Comparison of ENCODE assay signal across 17 cellular contexts in genomic region chr1:193310569-193310968, GRCh38.
DNase-seq lines count a peak whose midpoint lies in the region; ATAC-seq lines count a peak whose summit lies in the region.
"Had no signal": no experiment of that assay in that cellular context is flagged by ENCODE, and none has a peak within 500 bp of the region (broad histone marks: within the 10 kb centered on the region; RNA-seq: fewer than 3 reads in every experiment).

No MANE protein-coding gene starts in this region.

- no peaks in the 10 kb centered on the region for H3K27me3 ChIP-seq in CD8-positive, alpha-beta memory T cell (ENCODE audit: insufficient read depth, low read length, poor library complexity, severe bottlenecking)
- H3K27me3 ChIP-seq: spleen had no signal

- intact Hi-C loops in posterior cingulate gyrus (cut with DNase I): no loop called here

- H3K9me3 ChIP-seq in CD8-positive, alpha-beta memory T cell (ENCODE audit: low read length): no peaks in the 10 kb centered on the region
- H3K9me3 ChIP-seq: spleen had no signal

- H3K4me3 ChIP-seq in CD8-positive, alpha-beta memory T cell (ENCODE audit: low read length): no peak overlapping the region
- H3K4me3 ChIP-seq: spleen had no signal

- ATAC-seq in HG03097 (IDR thresholded peaks at IDR 0.05; ENCODE audit: low FRiP score, unreplicated experiment) (no peak), HG03432 (IDR thresholded peaks at IDR 0.05; ENCODE audit: unreplicated experiment) (no peak)
- ATAC-seq: activated naive CD8-positive, alpha-beta T cell treated with anti-CD3 and anti-CD28 coated beads, Interleukin-2, amount 50 U/mL, for 24 hours; stimulated activated naive CD8-positive, alpha-beta T cell treated with anti-CD3 and anti-CD28 coated beads, Interleukin-15, Interleukin-2, amounts not matched to agents 100 U/mL and 50 U/mL, for 24 hours had no signal

- H3K4me1 Mint-ChIP-seq in CD8-positive, alpha-beta memory T cell: peaks cover 15 to 23% (median 20%) of the 10 kb centered on the region in 3 donors

- peaks cover 10% of the 10 kb centered on the region for H3K4me1 ChIP-seq in CD8-positive, alpha-beta memory T cell (ENCODE audit: insufficient read depth, low read length)

- no peak overlapping the region for H3K27ac ChIP-seq in CD8-positive, alpha-beta memory T cell (ENCODE audit: low read depth, low read length)
- H3K27ac ChIP-seq: spleen had no signal

- peaks cover 0 to 6% (median 0%) of the 10 kb centered on the region in 3 donors for H3K36me3 Mint-ChIP-seq in CD8-positive, alpha-beta memory T cell

- H3K27me3 Mint-ChIP-seq in CD8-positive, alpha-beta memory T cell: no peaks in the 10 kb centered on the region
- H3K27me3 Mint-ChIP-seq: activated naive CD8-positive, alpha-beta T cell treated with anti-CD3 and anti-CD28 coated beads, Interleukin-2, amount 50 U/mL, for 24 hours; effector memory CD8-positive, alpha-beta T cell had no signal

- peak overlapping the region in 4 of 8 donors; percentile 0 to 29 (median 0) for H3K27ac Mint-ChIP-seq in CD8-positive, alpha-beta memory T cell
- H3K27ac Mint-ChIP-seq: activated naive CD8-positive, alpha-beta T cell treated with anti-CD3 and anti-CD28 coated beads, Interleukin-2, amount 50 U/mL, for 24 hours had no signal

- POLR2A ChIA-PET in CD8-positive, alpha-beta memory T cell (lab: Charles Lee): interaction anchor here (0.6 to 0.7 kb wide), 3 partner anchors 84 to 985 kb away, joined by 3 to 5 read pairs (median 4); no protein-coding TSS in a partner anchor

- peak overlapping the region in 6 of 7 donors; percentile 3 to 63 (median 14) for H3K4me3 Mint-ChIP-seq in CD8-positive, alpha-beta memory T cell
- H3K4me3 Mint-ChIP-seq: activated naive CD8-positive, alpha-beta T cell treated with anti-CD3 and anti-CD28 coated beads, Interleukin-2, amount 50 U/mL, for 24 hours had no signal

- CTCF ChIA-PET in CD8-positive, alpha-beta memory T cell (lab: Charles Lee): interaction anchor here (1.3 kb wide), 1 partner anchor 11 kb away, joined by 7 read pairs; no protein-coding TSS in a partner anchor

- no peak for DNase-seq in CD8-positive, alpha-beta memory T cell
- DNase-seq in NCI-H1105 (lab: John Stamatoyannopoulos, UW) (peak; percentile 60), NCI-H345 (lab: John Stamatoyannopoulos, UW) (peak; percentile 95), dermis microvascular lymphatic vessel endothelial cell (ENCODE audit: low read depth in 2 of 2) (peak; percentile 30 to 49), iPS-NIHi11 (ENCODE audit: low spot score) (no peak), posterior cingulate gyrus (no peak)
- DNase-seq: activated CD4-positive, alpha-beta T cell treated with anti-CD3 and anti-CD28 coated beads, Interleukin-2, amount 50 U/mL, for 48 hours; activated naive CD8-positive, alpha-beta T cell treated with anti-CD3 and anti-CD28 coated beads, Interleukin-2, amount 50 U/mL, for 24 hours; effector memory CD8-positive, alpha-beta T cell; GF-D8; HCEC 1CT; hypothalamus; Right ventricle myocardium superior; spleen; stimulated activated naive CD8-positive, alpha-beta T cell treated with anti-CD3 and anti-CD28 coated beads, Interleukin-15, Interleukin-2, amounts not matched to agents 100 U/mL and 50 U/mL, for 24 hours had no signal

- H3K9me3 Mint-ChIP-seq in CD8-positive, alpha-beta memory T cell: no peaks in the 10 kb centered on the region
- H3K9me3 Mint-ChIP-seq: activated naive CD8-positive, alpha-beta T cell treated with anti-CD3 and anti-CD28 coated beads, Interleukin-2, amount 50 U/mL, for 24 hours; effector memory CD8-positive, alpha-beta T cell had no signal

- no peaks in the 10 kb centered on the region for H3K36me3 ChIP-seq in CD8-positive, alpha-beta memory T cell (ENCODE audit: insufficient read depth, low read length)
- H3K36me3 ChIP-seq: spleen had no signal

Comparison
In these comparisons a context has a peak if more than half of its experiments do, and no peak if none do; other contexts are left out.
1. DNase-seq: peak in NCI-H1105 (single experiment), NCI-H345 (single experiment) and dermis microvascular lymphatic vessel endothelial cell (2 of 2); none in CD8-positive, alpha-beta memory T cell (0 of 5), iPS-NIHi11 (single experiment) and posterior cingulate gyrus (0 of 10).